In genomic region chr3:99883693-99884092, GRCh38 we compare ENCODE assay signal across 15 cellular contexts.
DNase-seq lines count a peak whose midpoint lies in the region; ATAC-seq, FAIRE-seq and TF ChIP-seq lines count a peak whose summit lies in the region.
"Had no signal": no experiment of that assay in that cellular context is flagged by ENCODE, and none has a peak within 500 bp of the region (broad histone marks: within the 10 kb centered on the region; RNA-seq: fewer than 3 reads in every experiment).

No MANE protein-coding gene starts in this region.

- peaks cover 0 to 6% (median 0%) of the 10 kb centered on the region in 7 donors for H3K9me3 Mint-ChIP-seq in CD4-positive, CD25-positive, alpha-beta regulatory T cell
- H3K9me3 Mint-ChIP-seq in endothelial cell (ENCODE audit: unreplicated experiment) = no peaks in the 10 kb centered on the region
- H3K9me3 Mint-ChIP-seq in activated naive CD8-positive, alpha-beta T cell treated with anti-CD3 and anti-CD28 coated beads for 36 hours = no peaks in the 10 kb centered on the region
- H3K9me3 Mint-ChIP-seq: GM23338, H9 had no signal

- H3K4me2 ChIP-seq in Karpas-422 (ENCODE audit: low read depth, low read length, poor library complexity, severe bottlenecking) = no peak overlapping the region
- H3K4me2 ChIP-seq: GM23338 had no signal

- peaks cover 13 to 29% (median 24%) of the 10 kb centered on the region in 4 donors for H3K4me1 Mint-ChIP-seq in CD4-positive, CD25-positive, alpha-beta regulatory T cell
- H3K4me1 Mint-ChIP-seq in endothelial cell (ENCODE audit: unreplicated experiment) = peaks cover 52% of the 10 kb centered on the region
- peaks cover 16% of the 10 kb centered on the region for H3K4me1 Mint-ChIP-seq in activated naive CD8-positive, alpha-beta T cell treated with anti-CD3 and anti-CD28 coated beads for 36 hours

- no peak for TF ChIP-seq POLR2A in H54 (IDR thresholded peaks at IDR 0.05; ENCODE audit: low read depth, low read length)

- no peaks in the 10 kb centered on the region for H3K27me3 ChIP-seq in CD4-positive, CD25-positive, alpha-beta regulatory T cell (ENCODE audit: control insufficient read depth, insufficient read depth, low read length)
- no peaks in the 10 kb centered on the region for H3K27me3 ChIP-seq in psoas muscle (ENCODE audit: insufficient read depth in 3 of 3, low read length in 2 of 3)
- no peaks in the 10 kb centered on the region for H3K27me3 ChIP-seq in Karpas-422 (ENCODE audit: low read length)

- 93 to 96% (median 95%) methylated on average over 1 of the region's 1 CpG for WGBS in psoas muscle, 3 donors

- FAIRE-seq in H54 (lab: Jason Lieb, UNC) = peak; percentile 75
- FAIRE-seq: A204.1, GM12878 had no signal

- intact Hi-C loops in psoas muscle (cut with DNase I) = no loop called here

- no peak overlapping the region for H3K4me3 ChIP-seq in CD4-positive, CD25-positive, alpha-beta regulatory T cell (ENCODE audit: low read depth, low read length)
- H3K4me3 ChIP-seq in psoas muscle = no peak overlapping the region
- no peak overlapping the region for H3K4me3 ChIP-seq in Karpas-422 (ENCODE audit: low read length)
- H3K4me3 ChIP-seq: GM12878, GM23338 had no signal

- peaks cover 12% of the 10 kb centered on the region for H3K4me1 ChIP-seq in CD4-positive, CD25-positive, alpha-beta regulatory T cell (ENCODE audit: control insufficient read depth, insufficient read depth, low read length, poor library complexity, severe bottlenecking)
- H3K4me1 ChIP-seq in psoas muscle = peaks cover 13% of the 10 kb centered on the region
- no peaks in the 10 kb centered on the region for H3K4me1 ChIP-seq in Karpas-422 (ENCODE audit: low read length)

- no peak overlapping the region for H3K4me3 Mint-ChIP-seq in CD4-positive, CD25-positive, alpha-beta regulatory T cell
- no peak overlapping the region for H3K4me3 Mint-ChIP-seq in endothelial cell (ENCODE audit: unreplicated experiment)
- no peak overlapping the region for H3K4me3 Mint-ChIP-seq in activated naive CD8-positive, alpha-beta T cell treated with anti-CD3 and anti-CD28 coated beads for 36 hours
- H3K4me3 Mint-ChIP-seq: B cell, GM23338, H9 had no signal

- no peaks in the 10 kb centered on the region for H3K79me2 ChIP-seq in Karpas-422 (ENCODE audit: low read length)

- peak overlapping the region in 2 of 3 donors; percentile 3 to 17 for H3K27ac Mint-ChIP-seq in CD4-positive, CD25-positive, alpha-beta regulatory T cell
- H3K27ac Mint-ChIP-seq in endothelial cell (ENCODE audit: unreplicated experiment) = peak overlapping the region; percentile 83
- no peak overlapping the region for H3K27ac Mint-ChIP-seq in activated naive CD8-positive, alpha-beta T cell treated with anti-CD3 and anti-CD28 coated beads for 36 hours
- H3K27ac Mint-ChIP-seq: B cell, GM23338, H9 had no signal

- H2AFZ ChIP-seq in Karpas-422 (ENCODE audit: low read length) = no peak overlapping the region
- H2AFZ ChIP-seq: GM23338 had no signal

- peaks cover 48% of the 10 kb centered on the region for H4K20me1 ChIP-seq in Karpas-422 (ENCODE audit: insufficient read depth, low read depth, low read length)

- TF ChIP-seq CTCF in endothelial cell (IDR thresholded peaks at IDR 0.05; ENCODE audit: unreplicated experiment) (no peak), psoas muscle (IDR thresholded peaks at IDR 0.05) (no peak)

- no peaks in the 10 kb centered on the region for H3K36me3 ChIP-seq in CD4-positive, CD25-positive, alpha-beta regulatory T cell (ENCODE audit: control insufficient read depth, insufficient read depth, low read length)
- H3K36me3 ChIP-seq in psoas muscle (ENCODE audit: insufficient read depth in 1 of 2, low read depth in 1 of 2) = no peaks in the 10 kb centered on the region
- H3K36me3 ChIP-seq in Karpas-422 (ENCODE audit: insufficient read depth, low read length) = no peaks in the 10 kb centered on the region

- no peaks in the 10 kb centered on the region for H3K36me3 Mint-ChIP-seq in CD4-positive, CD25-positive, alpha-beta regulatory T cell
- H3K36me3 Mint-ChIP-seq in endothelial cell (ENCODE audit: low read depth, unreplicated experiment) = no peaks in the 10 kb centered on the region
- peaks cover 18% of the 10 kb centered on the region for H3K36me3 Mint-ChIP-seq in activated naive CD8-positive, alpha-beta T cell treated with anti-CD3 and anti-CD28 coated beads for 36 hours

- no peaks in the 10 kb centered on the region for H3K9me3 ChIP-seq in CD4-positive, CD25-positive, alpha-beta regulatory T cell (ENCODE audit: control insufficient read depth in 2 of 2, low read length in 2 of 2)
- no peaks in the 10 kb centered on the region for H3K9me3 ChIP-seq in psoas muscle
- H3K9me3 ChIP-seq in Karpas-422 (ENCODE audit: low read length) = no peaks in the 10 kb centered on the region

- ATAC-seq in CD4-positive, CD25-positive, alpha-beta regulatory T cell (ENCODE audit: low read depth in 2 of 2) = no peak
- ATAC-seq in psoas muscle = no peak
- ATAC-seq: GM12878, GM23338 had no signal

- no peak for DNase-seq in CD4-positive, CD25-positive, alpha-beta regulatory T cell
- DNase-seq in H54 (ENCODE audit: insufficient read length, low spot score) = no peak
- no peak for DNase-seq in endothelial cell (ENCODE audit: low spot score)
- no peak for DNase-seq in psoas muscle
- no peak for DNase-seq in activated naive CD8-positive, alpha-beta T cell treated with anti-CD3 and anti-CD28 coated beads for 36 hours
- DNase-seq in Karpas-422 = no peak
- DNase-seq in mucosa of gallbladder (ENCODE audit: low spot score) = no peak
- DNase-seq: C1 segment of cervical spinal cord; CD4-positive, alpha-beta memory T cell; DMS79; H9 had no signal

- H3K9me2 ChIP-seq in Karpas-422 (replicated peaks; ENCODE audit: insufficient read depth, low read length) = no peaks in the 10 kb centered on the region

- H3K9ac ChIP-seq in Karpas-422 (ENCODE audit: low read length) = no peak overlapping the region

- H3K27me3 Mint-ChIP-seq in CD4-positive, CD25-positive, alpha-beta regulatory T cell = no peaks in the 10 kb centered on the region
- no peaks in the 10 kb centered on the region for H3K27me3 Mint-ChIP-seq in endothelial cell (ENCODE audit: unreplicated experiment)
- H3K27me3 Mint-ChIP-seq in activated naive CD8-positive, alpha-beta T cell treated with anti-CD3 and anti-CD28 coated beads for 36 hours = no peaks in the 10 kb centered on the region
- H3K27me3 Mint-ChIP-seq: B cell; CD4-positive, alpha-beta memory T cell had no signal

- no peak overlapping the region for H3K27ac ChIP-seq in CD4-positive, CD25-positive, alpha-beta regulatory T cell (ENCODE audit: insufficient read depth, low read length, poor library complexity, severe bottlenecking)
- H3K27ac ChIP-seq in psoas muscle = peak overlapping the region; percentile 6
- H3K27ac ChIP-seq in Karpas-422 (ENCODE audit: low read length) = no peak overlapping the region
